2 cellular contexts compared by ENCODE assay signal in the genomic region with DNA sequence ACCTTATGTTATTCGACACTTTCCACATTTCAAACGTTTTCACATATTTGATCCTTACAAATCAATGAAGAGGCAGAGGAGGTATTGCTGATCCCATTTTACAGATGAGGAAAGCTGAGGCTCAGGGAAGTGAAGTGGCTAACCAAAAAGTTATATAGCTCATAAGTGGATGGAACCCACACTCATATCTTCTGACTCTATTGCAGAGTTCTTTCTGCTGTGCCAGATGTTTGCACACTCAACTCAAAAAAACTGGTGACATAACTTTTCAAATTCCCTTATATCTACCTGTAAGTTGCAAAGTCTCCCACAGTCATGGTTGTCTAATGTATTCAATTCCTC.
TF ChIP-seq lines count a peak whose summit lies in the region.

No MANE protein-coding gene starts in this region.

TF ChIP-seq in K562, 482 proteins besides CTCF, POLR2A, EP300 and RAD21:
- TF ChIP-seq BCOR (IDR thresholded peaks at IDR 0.05) (peak; percentile 95), TAF1 (IDR thresholded peaks at IDR 0.05; ENCODE audit: control insufficient read depth, extremely low read depth, insufficient read depth, low read length, severe bottlenecking) (no peak), BACH1 (tag; IDR thresholded peaks at IDR 0.05) (no peak), KLF16 (IDR thresholded peaks at IDR 0.05) (no peak), ZHX1 (conservative IDR thresholded peaks at IDR 0.05; ENCODE audit: low read length) (no peak), ADNP (tag; IDR thresholded peaks at IDR 0.05) (peak; percentile 86), HDAC1 (IDR thresholded peaks at IDR 0.05) (0 out of 4 replicates have a peak, but pooled peaks of 1 of the 2 experiments have one; percentile 22), SMARCA5 (IDR thresholded peaks at IDR 0.05) (peak; percentile 88), RBM25 (IDR thresholded peaks at IDR 0.05; ENCODE audit: low read depth, low read length, severe bottlenecking) (peak; percentile 99), CHD4 (IDR thresholded peaks at IDR 0.05; ENCODE audit: insufficient read depth, insufficient replicate concordance, low read depth, low read length, poor library complexity, severe bottlenecking) (peak; percentile 65), PHF20 (IDR thresholded peaks at IDR 0.05; ENCODE audit: partially characterized antibody) (peak; percentile 61), ZNF143 (CRISPR knock-in tag; IDR thresholded peaks at IDR 0.05) (no peak), HDAC2 (IDR thresholded peaks at IDR 0.05) (0 out of 2 replicates have a peak, but pooled peaks have one; percentile 46), RFX7 (CRISPR knock-in tag; IDR thresholded peaks at IDR 0.05) (no peak), KDM1A (IDR thresholded peaks at IDR 0.05) (peak; percentile 80 to 89), ZNF121 (CRISPR knock-in tag; conservative IDR thresholded peaks at IDR 0.05) (no peak), ZBTB34 (CRISPR knock-in tag; IDR thresholded peaks at IDR 0.05) (no peak)

TF ChIP-seq in H1, 55 proteins besides CTCF, POLR2A, EP300 and RAD21:
- no peak for TF ChIP-seq RBBP5 (IDR thresholded peaks at IDR 0.05; ENCODE audit: borderline replicate concordance, low read depth, low read length)
- 0 out of 2 replicates have a peak, but pooled peaks have one; percentile 44 for TF ChIP-seq KDM1A (IDR thresholded peaks at IDR 0.05; ENCODE audit: borderline replicate concordance, low read length)
